Comparison of ENCODE assay signal across 1 cellular context in genomic region chr22:42324991-42325710, GRCh38.
TF ChIP-seq lines count a peak whose summit lies in the region.

No MANE protein-coding gene starts in this region.

TF ChIP-seq in IMR-90, 13 proteins besides CTCF, POLR2A, EP300 and RAD21 (continued from another document):
- TF ChIP-seq, protein P1, sequence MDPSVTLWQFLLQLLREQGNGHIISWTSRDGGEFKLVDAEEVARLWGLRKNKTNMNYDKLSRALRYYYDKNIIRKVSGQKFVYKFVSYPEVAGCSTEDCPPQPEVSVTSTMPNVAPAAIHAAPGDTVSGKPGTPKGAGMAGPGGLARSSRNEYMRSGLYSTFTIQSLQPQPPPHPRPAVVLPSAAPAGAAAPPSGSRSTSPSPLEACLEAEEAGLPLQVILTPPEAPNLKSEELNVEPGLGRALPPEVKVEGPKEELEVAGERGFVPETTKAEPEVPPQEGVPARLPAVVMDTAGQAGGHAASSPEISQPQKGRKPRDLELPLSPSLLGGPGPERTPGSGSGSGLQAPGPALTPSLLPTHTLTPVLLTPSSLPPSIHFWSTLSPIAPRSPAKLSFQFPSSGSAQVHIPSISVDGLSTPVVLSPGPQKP (IDR thresholded peaks at IDR 0.05; ENCODE audit: borderline replicate concordance, low read depth, low read length), result no peak
- no peak for TF ChIP-seq RFX5 (IDR thresholded peaks at IDR 0.05; ENCODE audit: low read depth, low read length)
- TF ChIP-seq CEBPB (IDR thresholded peaks at IDR 0.05; ENCODE audit: low read depth, low read length), result no peak
- no peak for TF ChIP-seq FOS (IDR thresholded peaks at IDR 0.05; ENCODE audit: low read depth, low read length)
- no peak for TF ChIP-seq NFE2L2 (IDR thresholded peaks at IDR 0.05; ENCODE audit: low read depth, low read length)
- no peak for TF ChIP-seq SMC3 (IDR thresholded peaks at IDR 0.05; ENCODE audit: low read depth, low read length)
- TF ChIP-seq MXI1 (IDR thresholded peaks at IDR 0.05; ENCODE audit: borderline replicate concordance, low read depth, low read length), result no peak
- no peak for TF ChIP-seq BHLHE40 (IDR thresholded peaks at IDR 0.05; ENCODE audit: low read depth, low read length)
- TF ChIP-seq CHD1 (IDR thresholded peaks at IDR 0.05; ENCODE audit: low read depth, low read length), result no peak
- TF ChIP-seq MAZ (IDR thresholded peaks at IDR 0.05; ENCODE audit: borderline replicate concordance, low read depth, low read length), result no peak
- no peak for TF ChIP-seq USF2 (IDR thresholded peaks at IDR 0.05; ENCODE audit: low read depth, low read length)
- TF ChIP-seq MAFK (IDR thresholded peaks at IDR 0.05; ENCODE audit: low read depth, low read length), result no peak
